ENCODE assay signal across 9 cellular contexts in genomic region chr3:15269091-15269989, GRCh38.
DNase-seq lines count a peak whose midpoint lies in the region; ATAC-seq, FAIRE-seq and TF ChIP-seq lines count a peak whose summit lies in the region.
"Had no signal": no experiment of that assay in that cellular context is flagged by ENCODE, and none has a peak within 500 bp of the region (broad histone marks: within the 10 kb centered on the region; RNA-seq: fewer than 3 reads in every experiment).

No MANE protein-coding gene starts in this region.

- H3K27ac ChIP-seq in substantia nigra (ENCODE audit: low read depth, low read length, poor library complexity, severe bottlenecking): peak overlapping the region; percentile 81

- ATAC-seq in HG02852 (IDR thresholded peaks at IDR 0.05; ENCODE audit: unreplicated experiment) (peak; percentile 47), omental fat pad (ENCODE audit: low FRiP score) (peak; percentile 90)

- TF ChIP-seq CTCF in fibroblast of the aortic adventitia (IDR thresholded peaks at IDR 0.05; ENCODE audit: insufficient read depth, low read length): no peak
- no peak for TF ChIP-seq CTCF in omental fat pad (IDR thresholded peaks at IDR 0.05)

- no peaks in the 10 kb centered on the region for H3K27me3 ChIP-seq in H7 (ENCODE audit: control insufficient read depth, insufficient read depth, low read length)

- no peaks in the 10 kb centered on the region for H3K36me3 ChIP-seq in H7 (replicated peaks; ENCODE audit: control insufficient read depth, insufficient read depth, low read length)

- peak; percentile 70 for FAIRE-seq in RCC 7860 (lab: Jason Lieb, UNC)
- FAIRE-seq: colon had no signal

- peak overlapping the region; percentile 9 for H3K4me3 ChIP-seq in fibroblast of the aortic adventitia (ENCODE audit: low read depth, low read length)
- no peak overlapping the region for H3K4me3 ChIP-seq in H7 (ENCODE audit: insufficient read depth, low read depth, low read length)

- DNase-seq in GM03348 (ENCODE audit: low spot score): peak; percentile 99
- DNase-seq in RCC 7860 (ENCODE audit: low spot score): peak; percentile 97
- DNase-seq in activated T-helper 9 cell treated with anti-CD3 and anti-CD28 coated beads, Interleukin-2, amount 50 U/mL, for 16 hours (ENCODE audit: low read depth): peak; percentile 88
- DNase-seq in fibroblast of the aortic adventitia (ENCODE audit: low read depth): peak; percentile 95
- peak; percentile 87 for DNase-seq in omental fat pad (ENCODE audit: low spot score)
- DNase-seq in substantia nigra (lab: John Stamatoyannopoulos, UW): peak; percentile 33 to 93 (median 72)
- no peak for DNase-seq in H7
